ENCODE assay signal across 12 cellular contexts in the genomic region with DNA sequence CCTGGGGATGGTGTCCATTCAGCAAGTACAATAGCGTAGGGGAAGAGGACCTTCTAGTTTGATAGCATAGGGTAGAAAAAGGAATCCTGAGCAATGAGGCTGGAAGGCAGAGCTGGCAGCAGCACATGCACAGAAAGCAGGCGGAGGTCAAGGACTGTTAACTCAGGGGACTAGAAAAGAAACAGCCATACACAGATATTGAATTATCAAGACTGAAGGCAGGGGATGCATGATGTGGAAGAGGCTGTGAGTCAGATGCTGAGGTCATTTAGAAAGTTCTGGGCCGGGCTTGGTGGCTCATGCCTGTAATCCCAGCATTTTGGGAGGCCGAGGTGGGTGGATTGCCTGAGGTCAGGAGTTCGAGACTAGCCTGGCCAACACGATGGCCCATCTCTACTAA.
DNase-seq lines count a peak whose midpoint lies in the region; ATAC-seq, FAIRE-seq and TF ChIP-seq lines count a peak whose summit lies in the region.
"Had no signal": no experiment of that assay in that cellular context is flagged by ENCODE, and none has a peak within 500 bp of the region (broad histone marks: within the 10 kb centered on the region; RNA-seq: fewer than 3 reads in every experiment).

No MANE protein-coding gene starts in this region.

- in situ Hi-C loops in Panc1 (cut with HindIII; ENCODE audit: low pct_unique_long_range_greater_than_20kb, low sequenced_read_pairs) = no loop called here

- intact Hi-C loops in Panc1 (cut with micrococcal nuclease; ENCODE audit: unreplicated experiment) (no loop called here), endothelial cell of umbilical vein (cut with micrococcal nuclease) (no loop called here)

- H3K36me3 Mint-ChIP-seq in osteocyte (ENCODE audit: unreplicated experiment) = no peaks in the 10 kb centered on the region

- no peaks in the 10 kb centered on the region for H3K9me1 ChIP-seq in endothelial cell of umbilical vein (replicated peaks; ENCODE audit: control insufficient read depth, extremely low read depth, insufficient read depth, low read length)

- peaks cover 56% of the 10 kb centered on the region for H3K4me1 Mint-ChIP-seq in osteocyte (ENCODE audit: unreplicated experiment)

- no peak for ATAC-seq in A549
- ATAC-seq in Panc1 = no peak; the same call in 1 of the 2 replicates
- ATAC-seq in HG02678 (IDR thresholded peaks at IDR 0.05; ENCODE audit: unreplicated experiment) = no peak

- dilution Hi-C loops in endothelial cell of umbilical vein (cut with MboI; ENCODE audit: extremely low pct_ligation_motif_present, low sequenced_read_pairs) = no loop called here

- no peaks in the 10 kb centered on the region for H3K27me3 Mint-ChIP-seq in osteocyte (ENCODE audit: unreplicated experiment)

- H3K4me1 ChIP-seq in A549 (peaks cover 40% of the 10 kb centered on the region), Panc1 (ENCODE audit: control insufficient read depth, insufficient read depth, low read length) (no peaks in the 10 kb centered on the region), endothelial cell of umbilical vein (ENCODE audit: control insufficient read depth, extremely low read depth, insufficient read depth, low read length) (peaks cover 5% of the 10 kb centered on the region)

- BruUV-seq in Panc1 (replicated peaks; lab: Mats Ljungman, UMichigan) (no TSS peak), endothelial cell of umbilical vein (replicated peaks; lab: Mats Ljungman, UMichigan) (no TSS peak)

- no peaks in the 10 kb centered on the region for H3K9me3 Mint-ChIP-seq in osteocyte (ENCODE audit: unreplicated experiment)

- H3K4me3 ChIP-seq in A549 (no peak overlapping the region), Panc1 (ENCODE audit: low read depth in 2 of 2, low read length in 2 of 2) (no peak overlapping the region), endothelial cell of umbilical vein (replicated peaks in 1 of 3; ENCODE audit: insufficient read depth in 1 of 3, low read depth in 1 of 3, low read length in 3 of 3) (no peak overlapping the region)
- H3K4me3 ChIP-seq: cardiac muscle cell had no signal

- peak overlapping the region; percentile 97 for H3K27ac Mint-ChIP-seq in osteocyte (ENCODE audit: unreplicated experiment)

- no peak for TF ChIP-seq EP300 in A549 (IDR thresholded peaks at IDR 0.05)

- CTCF ChIA-PET in A549 (lab: Yijun Ruan, JAX) (interaction anchor here (0.6 to 2.0 kb wide), 5 partner anchors 49 to 142 kb away, joined by 3 to 12 read pairs (median 3); no protein-coding TSS in a partner anchor), Panc1 (lab: Charles Lee) (no interaction called here), endothelial cell of umbilical vein (lab: Charles Lee) (interaction anchor here (1.5 kb wide), 1 partner anchor 55 kb away, joined by 4 read pairs; no protein-coding TSS in a partner anchor)

- DNase-seq in A549 (ENCODE audit: low read depth in 1 of 2, low spot score in 1 of 2) (no peak), Panc1 (ENCODE audit: low read depth, low spot score) (peak; percentile 24), endothelial cell of umbilical vein (ENCODE audit: low read depth, low spot score) (no peak), osteocyte (ENCODE audit: extremely low spot score, unreplicated experiment) (no peak), HPDE6-E6E7 (ENCODE audit: extremely low spot score) (no peak), DMS 273 (lab: John Stamatoyannopoulos, UW; ENCODE audit: unreplicated experiment) (no peak)
- DNase-seq in activated naive CD4-positive, alpha-beta T cell (lab: John Stamatoyannopoulos, UW) = no peak
- DNase-seq: head of caudate nucleus; NCI-H748 treated with DMSO at 0.1 percent for 48 hours; stimulated activated naive CD4-positive, alpha-beta T cell treated with Interleukin-2 at 50 U/mL for 16 hours had no signal

- H4K20me1 ChIP-seq in endothelial cell of umbilical vein (replicated peaks; ENCODE audit: control insufficient read depth, extremely low read depth, insufficient read depth, low read length) = no peaks in the 10 kb centered on the region

- POLR2A ChIA-PET in A549 (lab: Yijun Ruan, JAX) = no interaction called here
- POLR2A ChIA-PET in Panc1 (lab: Charles Lee) = no interaction called here
- POLR2A ChIA-PET in endothelial cell of umbilical vein (lab: Charles Lee) = no interaction called here

- FAIRE-seq in A549 (lab: Jason Lieb, UNC) (no peak), endothelial cell of umbilical vein (lab: Jason Lieb, UNC) (no peak)

- H3K9me3 ChIP-seq in A549 = no peaks in the 10 kb centered on the region
- H3K9me3 ChIP-seq in Panc1 (ENCODE audit: control insufficient read depth, insufficient read depth, low read depth, low read length) = no peaks in the 10 kb centered on the region
- no peaks in the 10 kb centered on the region for H3K9me3 ChIP-seq in endothelial cell of umbilical vein (replicated peaks; ENCODE audit: control insufficient read depth, insufficient read depth, low read length)

- WGBS in A549 (ENCODE audit: missing lambda C conversion rate) = 72% methylated on average over 6 of the region's 6 CpGs

- TF ChIP-seq RAD21 in A549 (conservative IDR thresholded peaks at IDR 0.05 in 1 of 2, IDR thresholded peaks at IDR 0.05 in 1 of 2) = no peak

- H3K27me3 ChIP-seq in Panc1 (ENCODE audit: control insufficient read depth, insufficient read depth, low read length) (no peaks in the 10 kb centered on the region), endothelial cell of umbilical vein (ENCODE audit: control insufficient read depth in 2 of 2, insufficient read depth in 2 of 2, low read length in 2 of 2) (peaks cover 2% of the 10 kb centered on the region in 2 experiments)
- H3K27me3 ChIP-seq: cardiac muscle cell had no signal

- no peak overlapping the region for H3K9ac ChIP-seq in endothelial cell of umbilical vein (replicated peaks; ENCODE audit: extremely low read depth, insufficient read depth, low read length)

- H3K4me2 ChIP-seq in A549 = peak overlapping the region; percentile 44; the same call in 2 of the 3 replicates
- H3K4me2 ChIP-seq in endothelial cell of umbilical vein (ENCODE audit: insufficient read depth, low read length) = no peak overlapping the region

- no peak overlapping the region for H3K4me3 Mint-ChIP-seq in osteocyte (ENCODE audit: unreplicated experiment)

- no peak for TF ChIP-seq POLR2A in A549 (IDR thresholded peaks at IDR 0.05; ENCODE audit: low read length)
- TF ChIP-seq POLR2A in endothelial cell of umbilical vein (IDR thresholded peaks at IDR 0.05; ENCODE audit: low read depth, low read length) = no peak

- H3K79me2 ChIP-seq in endothelial cell of umbilical vein (ENCODE audit: control insufficient read depth, insufficient read depth, low read length) = no peaks in the 10 kb centered on the region

- H3K36me3 ChIP-seq in Panc1 (ENCODE audit: control insufficient read depth, insufficient read depth, low read length) (no peaks in the 10 kb centered on the region), endothelial cell of umbilical vein (ENCODE audit: control insufficient read depth in 2 of 2, extremely low read depth in 1 of 2, insufficient read depth in 2 of 2, low read length in 2 of 2) (no peaks in the 10 kb centered on the region)
- H3K36me3 ChIP-seq: cardiac muscle cell had no signal

- H3K27ac ChIP-seq in A549 (peak overlapping the region; percentile 59 to 80; a peak in 4 of 6 replicates), Panc1 (ENCODE audit: low read length) (no peak overlapping the region), endothelial cell of umbilical vein (ENCODE audit: insufficient read depth, low read depth, low read length) (no peak overlapping the region)
- H3K27ac ChIP-seq: cardiac muscle cell had no signal

- H2AFZ ChIP-seq in endothelial cell of umbilical vein (ENCODE audit: low read depth, low read length) = no peak overlapping the region

- TF ChIP-seq CTCF in A549 (IDR thresholded peaks at IDR 0.05) = no peak
- TF ChIP-seq CTCF in Panc1 (IDR thresholded peaks at IDR 0.05) = no peak
- no peak for TF ChIP-seq CTCF in endothelial cell of umbilical vein (IDR thresholded peaks at IDR 0.05; ENCODE audit: extremely low read depth in 1 of 2, insufficient read depth in 1 of 2, low read depth in 1 of 2, low read length in 2 of 2)
- no peak for TF ChIP-seq CTCF in osteocyte (IDR thresholded peaks at IDR 0.05)

TF ChIP-seq in A549, 52 proteins besides CTCF, POLR2A, EP300 and RAD21 (continues in another document):
- TF ChIP-seq KDM5A (IDR thresholded peaks at IDR 0.05) (no peak), RARB (CRISPR knock-in tag; IDR thresholded peaks at IDR 0.05) (no peak), HEYL (CRISPR knock-in tag; IDR thresholded peaks at IDR 0.05) (no peak), SMC3 (IDR thresholded peaks at IDR 0.05) (no peak), CHD2 (IDR thresholded peaks at IDR 0.05; ENCODE audit: low read length, partially characterized antibody) (no peak), CHD4 (IDR thresholded peaks at IDR 0.05; ENCODE audit: borderline replicate concordance) (no peak), MAZ (IDR thresholded peaks at IDR 0.05; ENCODE audit: borderline replicate concordance, low read depth, low read length) (no peak), BHLHE40 (IDR thresholded peaks at IDR 0.05; ENCODE audit: low read depth, low read length) (no peak)
- TF ChIP-seq, protein P1, sequence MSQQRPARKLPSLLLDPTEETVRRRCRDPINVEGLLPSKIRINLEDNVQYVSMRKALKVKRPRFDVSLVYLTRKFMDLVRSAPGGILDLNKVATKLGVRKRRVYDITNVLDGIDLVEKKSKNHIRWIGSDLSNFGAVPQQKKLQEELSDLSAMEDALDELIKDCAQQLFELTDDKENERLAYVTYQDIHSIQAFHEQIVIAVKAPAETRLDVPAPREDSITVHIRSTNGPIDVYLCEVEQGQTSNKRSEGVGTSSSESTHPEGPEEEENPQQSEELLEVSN (IDR thresholded peaks at IDR 0.05; ENCODE audit: borderline replicate concordance, low read depth) = no peak

TF ChIP-seq in endothelial cell of umbilical vein, 7 proteins besides CTCF, POLR2A, EP300 and RAD21:
- TF ChIP-seq MYC (IDR thresholded peaks at IDR 0.05; ENCODE audit: low read depth, low read length) (no peak), JUN (IDR thresholded peaks at IDR 0.05; ENCODE audit: borderline replicate concordance, insufficient read depth, insufficient read length, low read depth) (no peak), FOS (IDR thresholded peaks at IDR 0.05; ENCODE audit: borderline replicate concordance, insufficient read depth, low read length) (peak; percentile 35)

Comparison
In these comparisons a context has a peak if more than half of its experiments do, and no peak if none do; other contexts are left out.
1. H3K27ac ChIP-seq: peak in A549 (2 of 2); none in Panc1 (single experiment) and endothelial cell of umbilical vein (single experiment).